Comparison of ENCODE assay signal across 10 cellular contexts in the genomic region with DNA sequence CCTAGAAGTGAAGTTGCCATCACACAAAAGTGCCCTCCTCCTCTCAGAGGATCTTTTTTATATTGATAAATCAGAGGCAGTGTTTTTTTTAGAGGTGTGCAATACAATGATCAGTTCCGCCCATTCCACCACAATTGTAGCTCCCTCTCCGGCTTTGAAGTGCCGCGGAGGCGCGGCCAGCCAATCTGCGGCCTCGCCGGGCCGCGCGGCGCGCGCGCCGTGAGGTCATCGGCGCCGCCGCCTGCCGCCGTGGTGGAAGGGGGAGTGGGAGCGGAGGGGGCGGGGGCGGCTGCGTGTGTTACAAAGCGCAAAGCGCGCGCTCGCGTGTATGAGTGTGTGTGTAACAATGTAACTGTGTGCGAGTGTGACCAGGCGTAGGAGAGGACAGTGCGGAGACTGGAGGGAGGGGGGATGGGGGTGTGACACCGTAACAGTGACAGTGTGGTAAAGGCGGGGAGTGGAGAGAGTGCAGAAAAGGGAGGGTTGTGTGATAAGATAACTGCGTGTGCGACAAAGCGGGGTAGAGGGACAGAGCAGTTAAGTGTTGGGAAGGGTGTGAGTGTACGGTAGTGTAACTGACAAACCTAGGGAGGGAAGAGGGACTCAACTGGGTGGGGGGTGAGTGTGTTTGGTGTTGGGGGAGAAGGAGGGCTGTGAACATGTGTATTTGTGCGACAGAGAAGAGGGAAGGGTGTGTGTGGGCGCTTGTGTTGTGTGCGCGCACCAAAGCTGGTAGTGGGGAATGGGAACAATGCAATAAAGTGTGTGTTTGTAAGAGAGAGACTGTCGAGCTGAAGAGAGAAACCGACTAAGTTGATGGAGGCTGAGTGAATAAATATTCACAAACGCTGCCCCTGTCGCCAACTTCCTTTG. TPM values are rescaled to one million over a fixed set of nuclear protein-coding genes. Genes with fewer than 3 reads are reported as not detected.
DNase-seq lines count a peak whose midpoint lies in the region; ATAC-seq and TF ChIP-seq lines count a peak whose summit lies in the region.
"Had no signal": no experiment of that assay in that cellular context is flagged by ENCODE, and none has a peak within 500 bp of the region (broad histone marks: within the 10 kb centered on the region; RNA-seq: fewer than 3 reads in every experiment).

Gene SP8 (minus strand): TSS at position 108 of the 873 bp plus-strand sequence. CDS start 88 bp downstream, at position 20.

- H2AFZ ChIP-seq in KMS-11 (ENCODE audit: low read depth), result peak within 1 kb of the TSS; percentile 80
- peak within 1 kb of the TSS; percentile 30 for H2AFZ ChIP-seq in trophoblast cell (ENCODE audit: insufficient read depth, low read length, poor library complexity)

- ATAC-seq in T-cell (replicated peaks in 1 of 4) (peak in 1 of 4 experiments; percentile 61), esophagus mucosa (peak; percentile 17), GM19023 (IDR thresholded peaks at IDR 0.05; ENCODE audit: unreplicated experiment) (no peak)

- H3K79me2 ChIP-seq in KMS-11 (ENCODE audit: insufficient read depth, low read depth) (no peaks in the 10 kb centered on the region), trophoblast cell (ENCODE audit: control insufficient read depth, insufficient read depth, low read length, poor library complexity) (no peaks in the 10 kb centered on the region)

- H3K4me3 ChIP-seq in KMS-11 (IDR thresholded peaks at IDR 0.05; ENCODE audit: insufficient read depth, low read depth, low read length) (no peak within 1 kb of the TSS), trophoblast cell (ENCODE audit: low read depth, low read length) (peak within 1 kb of the TSS; percentile 72)

- no peak within 1 kb of the TSS for H3K23ac ChIP-seq in trophoblast cell (ENCODE audit: low read length)

- H3K36me3 ChIP-seq in KMS-11 (ENCODE audit: insufficient read depth), result no peaks in the 10 kb centered on the region
- H3K36me3 ChIP-seq in trophoblast cell (ENCODE audit: control insufficient read depth in 1 of 2, insufficient read depth in 2 of 2, low read length in 2 of 2), result no peaks in the 10 kb centered on the region

- no peak within 1 kb of the TSS for H4K91ac ChIP-seq in trophoblast cell (ENCODE audit: low read depth, low read length)

- peaks cover 5 to 22% (median 9%) of the 10 kb centered on the region in 3 donors for H3K9me3 Mint-ChIP-seq in T-cell

- H3K27me3 ChIP-seq in KMS-11 (ENCODE audit: insufficient read depth, low read depth) (peaks cover 7% of the 10 kb centered on the region; the same call in 1 of the 2 replicates), trophoblast cell (ENCODE audit: insufficient read depth, low read length) (peaks cover 66% of the 10 kb centered on the region)

- no peak within 1 kb of the TSS for H3K18ac ChIP-seq in trophoblast cell (ENCODE audit: low read length)

- no CpG with 5 or more reads among the region's 50 CpGs for WGBS in trophoblast cell (ENCODE audit: extremely low coverage, insufficient coverage, insufficient read length)

- TF ChIP-seq CTCF in KMS-11 (conservative IDR thresholded peaks at IDR 0.05; ENCODE audit: low read depth, low read length), result no peak

- no peaks in the 10 kb centered on the region for H3K79me1 ChIP-seq in trophoblast cell (ENCODE audit: low read length)

- H2BK12ac ChIP-seq in trophoblast cell (ENCODE audit: low read length), result no peak within 1 kb of the TSS

- no peak within 1 kb of the TSS for H2BK120ac ChIP-seq in trophoblast cell (ENCODE audit: insufficient read depth, low read length, poor library complexity)

- peak within 1 kb of the TSS; percentile 47 for H4K8ac ChIP-seq in trophoblast cell (ENCODE audit: low read depth, low read length)

- POLR2A ChIA-PET in T-cell (lab: Charles Lee), result no interaction called here

- no peak within 1 kb of the TSS for H3K4ac ChIP-seq in trophoblast cell (ENCODE audit: low read depth, low read length)

- H3K27me3 Mint-ChIP-seq in T-cell, result peaks cover 60 to 74% of the 10 kb centered on the region in 2 donors

- DNase-seq in DMS153 treated with DMSO at 0.1 percent for 48 hours (lab: John Stamatoyannopoulos, UW; ENCODE audit: unreplicated experiment) (peak; percentile 94), T-cell (no peak), trophoblast cell (peak; percentile 35 to 73), ureter (ENCODE audit: low spot score) (no peak)
- DNase-seq in NK-92 treated with Interleukin-12 subunit alpha and Interleukin-12 subunit beta, amount 100 ng/mL, for 24 hours (lab: John Stamatoyannopoulos, UW), result no peak

- H3K27ac Mint-ChIP-seq in T-cell, result peak within 1 kb of the TSS in 1 of 2 donors; percentile 40

- peaks cover 9% of the 10 kb centered on the region for H3K9me3 ChIP-seq in trophoblast cell (ENCODE audit: insufficient read depth, low read depth, low read length)

- peaks cover 24 to 26% (median 26%) of the 10 kb centered on the region in 3 donors for H3K4me1 Mint-ChIP-seq in T-cell

- no peak within 1 kb of the TSS for H4K12ac ChIP-seq in trophoblast cell (ENCODE audit: low read depth, low read length)

- no peak within 1 kb of the TSS for H2AK5ac ChIP-seq in trophoblast cell (ENCODE audit: low read length)

- no peak within 1 kb of the TSS for H2BK5ac ChIP-seq in trophoblast cell (ENCODE audit: low read depth, low read length, poor library complexity)

- CTCF ChIA-PET in T-cell (lab: Charles Lee), result interaction anchor here (0.6 to 0.7 kb wide), 3 partner anchors 9 to 1073 kb away, joined by 3 read pairs; no protein-coding TSS in a partner anchor

- H3K14ac ChIP-seq in trophoblast cell (ENCODE audit: low read length), result no peak within 1 kb of the TSS

- H3K4me1 ChIP-seq in KMS-11 (ENCODE audit: low read depth, poor library complexity, severe bottlenecking) (no peaks in the 10 kb centered on the region), trophoblast cell (ENCODE audit: control insufficient read depth in 1 of 2, insufficient read depth in 2 of 2, low read length in 2 of 2) (peaks cover 14 to 17% of the 10 kb centered on the region in 2 experiments)

- H3K4me2 ChIP-seq in KMS-11, result peak within 1 kb of the TSS; percentile 60
- peak within 1 kb of the TSS; percentile 89 for H3K4me2 ChIP-seq in trophoblast cell (ENCODE audit: low read length)

- no peaks in the 10 kb centered on the region for H4K20me1 ChIP-seq in KMS-11 (ENCODE audit: insufficient read depth)

- peak within 1 kb of the TSS; percentile 49 to 79 (median 57) for H3K4me3 Mint-ChIP-seq in T-cell

- H3K9ac ChIP-seq in KMS-11 (peak within 1 kb of the TSS; percentile 32; the same call in 1 of the 2 replicates), trophoblast cell (ENCODE audit: low read length) (no peak within 1 kb of the TSS)

- H3K36me3 Mint-ChIP-seq in T-cell, result peaks cover 9% of the 10 kb centered on the region

- H3K27ac ChIP-seq in KMS-11, result no peak within 1 kb of the TSS
- no peak within 1 kb of the TSS for H3K27ac ChIP-seq in trophoblast cell (ENCODE audit: low read depth, low read length)

RNA-seq across cellular contexts. Expression of gene SP8, which starts in this region (rescaled TPM):
- total RNA-seq in T-cell (under 1 TPM in 1 of 5 donors, not detected in 4; 0.18 TPM), esophagus mucosa (not detected), ureter (not detected)
- polyA plus RNA-seq in trophoblast cell (2013), result 0.03 TPM in 1 of 2 replicates, not detected in the other
- total RNA-seq: LHCN-M2, myocyte had no signal

Comparison
In these comparisons a context has a peak if more than half of its experiments do, and no peak if none do; other contexts are left out.
1. Peak in ATAC-seq in esophagus mucosa; RNA of the gene not detected or under 1 TPM.
2. DNase-seq: peak in DMS153 treated with DMSO at 0.1 percent for 48 hours (single experiment) and trophoblast cell (2 of 2); none in T-cell (0 of 34), ureter (single experiment) and NK-92 treated with Interleukin-12 subunit alpha and Interleukin-12 subunit beta, amount 100 ng/mL, for 24 hours (single experiment).